20 cellular contexts compared by ENCODE assay signal in genomic region chr20:58718121-58718563, GRCh38. TPM values are rescaled to one million over a fixed set of nuclear protein-coding genes. Genes with fewer than 3 reads are reported as not detected.
DNase-seq lines count a peak whose midpoint lies in the region; ATAC-seq, FAIRE-seq and TF ChIP-seq lines count a peak whose summit lies in the region.
"Had no signal": no experiment of that assay in that cellular context is flagged by ENCODE, and none has a peak within 500 bp of the region (broad histone marks: within the 10 kb centered on the region; RNA-seq: fewer than 3 reads in every experiment).

No MANE protein-coding gene starts in this region.

- H3K27me3 ChIP-seq in heart left ventricle (peaks cover 0 to 32% (median 4%) of the 10 kb centered on the region in 9 donors), heart right ventricle (peaks cover 0 to 35% (median 24%) of the 10 kb centered on the region in 7 donors), sigmoid colon (peaks cover 0 to 27% (median 22%) of the 10 kb centered on the region in 3 donors)
- H3K27me3 ChIP-seq: BE2C had no signal

- intact Hi-C loops in heart left ventricle (cut with DNase I), result no loop called here
- intact Hi-C loops in heart right ventricle (cut with DNase I), result no loop called here
- intact Hi-C loops in sigmoid colon (cut with DNase I), result no loop called here

- DNase-seq in heart left ventricle (peak in 4 of 5 donors; percentile 4 to 47 (median 15)), heart right ventricle (no peak), SK-N-DZ (ENCODE audit: low spot score) (peak; percentile 12), left lobe of liver (ENCODE audit: low spot score) (peak; percentile 40), sigmoid colon (peak; percentile 27), frontal cortex (ENCODE audit: low spot score in 2 of 2) (no peak), mucosa of gallbladder (ENCODE audit: low spot score) (no peak)
- DNase-seq: activated CD4-positive, alpha-beta T cell treated with anti-CD3 and anti-CD28 coated beads for 4 hours; naive B cell; NCI-H187 treated with DMSO at 0.1 percent for 48 hours; NCI-H446; SHP77 treated with DMSO at 0.1 percent for 48 hours; stimulated activated CD4-positive, alpha-beta T cell treated with anti-CD3 and anti-CD28 coated beads, Interleukin-12 subunit alpha, Interleukin-12 subunit beta, amount 100 ng/mL, for 4 hours; stimulated activated naive CD4-positive, alpha-beta T cell had no signal

- TF ChIP-seq CTCF in heart left ventricle (IDR thresholded peaks at IDR 0.05), result no peak
- no peak for TF ChIP-seq CTCF in heart right ventricle (IDR thresholded peaks at IDR 0.05)
- no peak for TF ChIP-seq CTCF in sigmoid colon (IDR thresholded peaks at IDR 0.05)

- peaks cover 0 to 17% (median 0%) of the 10 kb centered on the region in 9 donors for H3K36me3 ChIP-seq in heart left ventricle
- peaks cover 0 to 20% (median 0%) of the 10 kb centered on the region in 9 donors for H3K36me3 ChIP-seq in heart right ventricle
- H3K36me3 ChIP-seq in sigmoid colon, result no peaks in the 10 kb centered on the region
- H3K36me3 ChIP-seq: BE2C had no signal

- H3K4me3 ChIP-seq in heart left ventricle (no peak overlapping the region), heart right ventricle (no peak overlapping the region), sigmoid colon (no peak overlapping the region)
- H3K4me3 ChIP-seq: GM12878, tibial nerve had no signal

- WGBS in heart left ventricle, 4 donors, result 83 to 91% (median 89%) methylated on average over 10 to 15 of the region's 15 CpGs
- 90 to 92% methylated on average over 15 of the region's 15 CpGs for WGBS in heart right ventricle, 2 donors
- WGBS in sigmoid colon, 2 donors, result 92 to 94% methylated on average over 15 of the region's 15 CpGs

- TF ChIP-seq POLR2A in heart left ventricle (IDR thresholded peaks at IDR 0.05) (no peak), sigmoid colon (IDR thresholded peaks at IDR 0.05) (no peak)

- H3K27ac ChIP-seq in heart left ventricle (no peak overlapping the region), heart right ventricle (no peak overlapping the region), sigmoid colon (no peak overlapping the region)
- H3K27ac ChIP-seq: tibial nerve had no signal

- no peaks in the 10 kb centered on the region for H3K9me3 ChIP-seq in heart left ventricle
- no peaks in the 10 kb centered on the region for H3K9me3 ChIP-seq in heart right ventricle
- no peaks in the 10 kb centered on the region for H3K9me3 ChIP-seq in sigmoid colon
- H3K9me3 ChIP-seq: BE2C, tibial nerve had no signal

- H3K4me1 ChIP-seq in heart left ventricle (no peaks in the 10 kb centered on the region), heart right ventricle (no peaks in the 10 kb centered on the region), sigmoid colon (no peaks in the 10 kb centered on the region)

- no peak for ATAC-seq in heart left ventricle
- ATAC-seq in heart right ventricle, result no peak
- peak; percentile 6 for ATAC-seq in left lobe of liver
- no peak for ATAC-seq in HG02798 (IDR thresholded peaks at IDR 0.05; ENCODE audit: poor library complexity, unreplicated experiment)
- ATAC-seq: effector memory CD8-positive, alpha-beta T cell had no signal

- TF ChIP-seq EP300 in sigmoid colon (IDR thresholded peaks at IDR 0.05), result no peak

- FAIRE-seq in frontal cortex (lab: Jason Lieb, UNC), result no peak
- FAIRE-seq: D721Med, GM12878 had no signal

RNA-seq across cellular contexts. Expression of gene NPEPL1, which starts 25.5 kb away (rescaled TPM):
- 10 to 100 TPM; 18.5 to 33.4 (median 30.1) TPM for total RNA-seq in heart left ventricle
- 10 to 100 TPM; 18.1 to 32.5 TPM for polyA plus RNA-seq in heart left ventricle
- total RNA-seq in heart right ventricle, result 10 to 100 TPM; 23.1 to 35.9 (median 29.9) TPM
- 10 to 100 TPM; 16.7 to 46.7 TPM for polyA plus RNA-seq in heart right ventricle
- 1.6 and 4.8 TPM in 2 replicates for polyA plus RNA-seq in SK-N-DZ (2014; cell fraction: cytosol; rRNA removed)
- polyA plus RNA-seq in SK-N-DZ (2014; cell fraction: nucleus; rRNA removed), result 111 and 125 TPM in 2 replicates
- 12.8 TPM for total RNA-seq in left lobe of liver
- 10 to 100 TPM; 22.9 to 65.1 (median 46.0) TPM for total RNA-seq in sigmoid colon
- polyA plus RNA-seq in sigmoid colon, result 10 to 100 TPM; 10.6 to 26.5 (median 16.8) TPM
- 10.2 TPM for total RNA-seq in frontal cortex
- 39.1 TPM for total RNA-seq in mucosa of gallbladder

Comparison
In these comparisons a context has a peak if more than half of its experiments do, and no peak if none do; other contexts are left out.
1. DNase-seq: peak in heart left ventricle (4 of 5), SK-N-DZ (single experiment), left lobe of liver (single experiment) and sigmoid colon (single experiment); none in heart right ventricle (0 of 2), frontal cortex (0 of 2) and mucosa of gallbladder (single experiment).